ENCODE assay signal across 7 cellular contexts in the genomic region with DNA sequence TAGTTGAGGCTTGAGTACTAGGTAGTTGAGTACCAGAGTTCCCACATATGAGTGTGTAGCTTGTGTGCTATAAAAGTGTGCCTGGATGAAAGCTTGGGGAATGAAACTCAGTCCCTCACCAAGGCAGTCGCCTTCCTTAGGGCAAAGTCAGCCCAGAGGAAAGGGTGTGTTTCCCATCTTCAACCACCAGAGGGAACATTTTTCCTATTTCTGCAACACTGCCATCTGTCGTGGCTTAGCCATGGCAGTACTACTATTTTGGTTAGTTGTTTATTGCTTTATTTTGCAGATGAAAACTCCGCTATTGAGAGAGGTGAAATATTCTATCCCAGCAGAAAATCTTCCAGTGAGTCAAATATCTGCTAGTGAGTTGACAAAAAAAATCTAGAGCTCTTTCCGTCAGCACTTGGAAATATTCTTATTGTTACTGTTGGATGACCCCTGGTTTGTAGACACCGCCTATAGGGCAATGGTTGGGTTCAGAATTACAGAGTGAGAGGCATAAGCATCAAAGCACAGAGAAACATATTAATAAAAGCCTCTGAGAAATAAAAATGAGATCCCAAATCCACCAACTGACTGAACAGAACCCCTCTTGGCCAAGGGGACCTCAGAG.
DNase-seq lines count a peak whose midpoint lies in the region; ATAC-seq and TF ChIP-seq lines count a peak whose summit lies in the region.

No MANE protein-coding gene starts in this region.

- DNase-seq in DMS53 treated with DMSO at 0.1 percent for 48 hours (lab: John Stamatoyannopoulos, UW; ENCODE audit: unreplicated experiment), result peak; percentile 10
- DNase-seq in NCI-H460 (ENCODE audit: extremely low read depth, low read depth), result peak; percentile 44
- DNase-seq in body of pancreas, result peak; percentile 25 to 43 (median 34)
- DNase-seq in iPS-NIHi11 (ENCODE audit: low spot score), result peak; percentile 66
- DNase-seq in stimulated activated CD4-positive, alpha-beta T cell treated with anti-CD3 and anti-CD28 coated beads, Interleukin-12 subunit alpha, Interleukin-12 subunit beta, amount 100 ng/mL, for 48 hours (ENCODE audit: low read depth in 2 of 3, low spot score in 1 of 3), result peak in 2 of 3 donors; percentile 10 to 28

- no peak for TF ChIP-seq POLR2A in body of pancreas (IDR thresholded peaks at IDR 0.05)

- WGBS in body of pancreas, 2 donors, result 35 to 41% methylated on average over 5 of the region's 5 CpGs

- no peaks in the 10 kb centered on the region for H3K9me3 ChIP-seq in body of pancreas

- H3K4me3 ChIP-seq in body of pancreas, result no peak overlapping the region

- intact Hi-C loops in body of pancreas (cut with DNase I), result loop anchor here (10.0 kb wide), 1 partner anchor 240 kb away; a partner anchor contains a TSS

- no peaks in the 10 kb centered on the region for H3K4me1 ChIP-seq in body of pancreas

- H3K27ac ChIP-seq in body of pancreas, result no peak overlapping the region

- no peaks in the 10 kb centered on the region for H3K27me3 ChIP-seq in body of pancreas

- ATAC-seq in GM19025 (IDR thresholded peaks at IDR 0.05; ENCODE audit: low read depth, unreplicated experiment) (peak; percentile 40), HG03196 (IDR thresholded peaks at IDR 0.05; ENCODE audit: unreplicated experiment) (peak; percentile 57), body of pancreas (peak; percentile 80)

- H3K36me3 ChIP-seq in body of pancreas (replicated peaks in 1 of 2; ENCODE audit: insufficient read depth in 1 of 2, low read depth in 2 of 2), result no peaks in the 10 kb centered on the region

- peak; percentile 66 to 86 (median 77) for TF ChIP-seq CTCF in body of pancreas (IDR thresholded peaks at IDR 0.05)

Comparison
In these comparisons a context has a peak if more than half of its experiments do, and no peak if none do; other contexts are left out.
1. DNase-seq: peak in every context shown above with its lines; median percentile 66 in iPS-NIHi11; 44 in NCI-H460; 34 in body of pancreas; 19 in stimulated activated CD4-positive, alpha-beta T cell treated with anti-CD3 and anti-CD28 coated beads, Interleukin-12 subunit alpha, Interleukin-12 subunit beta, amount 100 ng/mL, for 48 hours; 10 in DMS53 treated with DMSO at 0.1 percent for 48 hours.